ENCODE assay signal across 11 cellular contexts in genomic region chr5:126998201-126998631, GRCh38.
A peak's percentile ranks its signal among the peaks of the same experiment; 100 is the strongest.
DNase-seq lines count a peak whose midpoint lies in the region; ATAC-seq lines count a peak whose summit lies in the region.
"Had no signal": no experiment of that assay in that cellular context is flagged by ENCODE, and none has a peak within 500 bp of the region (broad histone marks: within the 10 kb centered on the region; RNA-seq: fewer than 3 reads in every experiment).

No MANE protein-coding gene starts in this region.

- H3K27me3 ChIP-seq in adipocyte (replicated peaks; ENCODE audit: control insufficient read depth, insufficient read depth, low read length): no peaks in the 10 kb centered on the region
- no peaks in the 10 kb centered on the region for H3K27me3 ChIP-seq in subcutaneous abdominal adipose tissue (ENCODE audit: control insufficient read depth in 5 of 5, insufficient read depth in 4 of 5, low read length in 5 of 5)

- DNase-seq in NCI-H510A treated with DMSO at 0.1 percent for 48 hours (lab: John Stamatoyannopoulos, UW) (peak; percentile 32), NCI-H510A (lab: John Stamatoyannopoulos, UW) (no peak), adipocyte (ENCODE audit: low read depth) (peak; percentile 9), 8988T (no peak), NCI-H345 (lab: John Stamatoyannopoulos, UW) (no peak)
- no peak for DNase-seq in activated T-cell treated with anti-CD3 and anti-CD28 coated beads, Interleukin-2, amount 50 U/mL, for 48 hours
- DNase-seq: activated T-cell treated with anti-CD3 and anti-CD28 coated beads, Interleukin-2, amount 50 U/mL, for 24 hours; Karpas-422 had no signal

- H3K9ac ChIP-seq in adipocyte (ENCODE audit: low read length) (no peak overlapping the region), subcutaneous abdominal adipose tissue (ENCODE audit: low read length in 5 of 5) (peak overlapping the region in 1 of 5 donors; percentile 21)

- H3K36me3 ChIP-seq in adipocyte (ENCODE audit: control insufficient read depth, insufficient read depth, low read length, severe bottlenecking) (no peaks in the 10 kb centered on the region), subcutaneous abdominal adipose tissue (ENCODE audit: control insufficient read depth in 5 of 5, insufficient read depth in 5 of 5, low read length in 5 of 5) (no peaks in the 10 kb centered on the region)

- H3K4me3 ChIP-seq in adipocyte (ENCODE audit: low read length) (no peak overlapping the region), subcutaneous abdominal adipose tissue (ENCODE audit: low read depth in 1 of 5, low read length in 5 of 5) (peak overlapping the region in 1 of 5 donors; percentile 17)
- H3K4me3 ChIP-seq: A549 had no signal

- peaks cover 22% of the 10 kb centered on the region for H3K4me1 ChIP-seq in adipocyte (ENCODE audit: control insufficient read depth, insufficient read depth, low read length)
- H3K4me1 ChIP-seq in subcutaneous abdominal adipose tissue (ENCODE audit: control insufficient read depth in 5 of 5, insufficient read depth in 5 of 5, low read length in 5 of 5): peaks cover 3 to 38% (median 20%) of the 10 kb centered on the region in 5 donors
- H3K4me1 ChIP-seq: A549 had no signal

- H3K9me3 ChIP-seq in adipocyte (ENCODE audit: control insufficient read depth, low read length): no peaks in the 10 kb centered on the region
- no peaks in the 10 kb centered on the region for H3K9me3 ChIP-seq in subcutaneous abdominal adipose tissue (ENCODE audit: control insufficient read depth in 5 of 5, low read length in 5 of 5)
- H3K9me3 ChIP-seq: A549 had no signal

- H3K27ac ChIP-seq in subcutaneous abdominal adipose tissue (ENCODE audit: low read depth, low read length): peak overlapping the region; percentile 59
- H3K27ac ChIP-seq: A549 had no signal

- ATAC-seq in HG03045 (IDR thresholded peaks at IDR 0.05; ENCODE audit: unreplicated experiment): peak; percentile 64
- ATAC-seq: A549 had no signal

Comparison
In these comparisons a context has a peak if more than half of its experiments do, and no peak if none do; other contexts are left out.
1. DNase-seq: peak in NCI-H510A treated with DMSO at 0.1 percent for 48 hours (single experiment) and adipocyte (single experiment); none in NCI-H510A (single experiment), activated T-cell treated with anti-CD3 and anti-CD28 coated beads, Interleukin-2, amount 50 U/mL, for 48 hours (0 of 2), 8988T (single experiment) and NCI-H345 (single experiment).